ENCODE assay signal across 7 cellular contexts in genomic region chr16:67667434-67667816, GRCh38. TPM values are rescaled to one million over a fixed set of nuclear protein-coding genes. Genes with fewer than 3 reads are reported as not detected.
A peak's percentile ranks its signal among the peaks of the same experiment; 100 is the strongest.
DNase-seq lines count a peak whose midpoint lies in the region; ATAC-seq, FAIRE-seq and TF ChIP-seq lines count a peak whose summit lies in the region.

No MANE protein-coding gene starts in this region.

- H3K9me3 Mint-ChIP-seq in activated CD8-positive, alpha-beta T cell treated with anti-CD3 and anti-CD28 coated beads for 36 hours: no peaks in the 10 kb centered on the region
- no peaks in the 10 kb centered on the region for H3K9me3 Mint-ChIP-seq in stimulated activated naive B cell treated with anti-CD40 and anti-IgM and Interleukin-4, amounts not matched to agents 10 μg/mL and 1 μg/mL and 100 μg/mL, for 72 hours

- no peak overlapping the region for H3K27ac ChIP-seq in iPS-18a (ENCODE audit: low read length)

- no peaks in the 10 kb centered on the region for H3K9me3 ChIP-seq in iPS-18a (ENCODE audit: control insufficient read depth, low read depth, low read length)

- H3K36me3 ChIP-seq in H7 (replicated peaks; ENCODE audit: control insufficient read depth, insufficient read depth, low read length) (no peaks in the 10 kb centered on the region), iPS-18a (ENCODE audit: control insufficient read depth, low read depth, low read length) (no peaks in the 10 kb centered on the region)

- DNase-seq in H7 (peak; percentile 72), left lobe of liver (ENCODE audit: low spot score) (no peak), GM12892 (ENCODE audit: insufficient read length) (no peak), LoVo (ENCODE audit: low spot score) (no peak)
- DNase-seq in activated CD8-positive, alpha-beta T cell treated with anti-CD3 and anti-CD28 coated beads for 36 hours: no peak
- no peak for DNase-seq in stimulated activated naive B cell treated with anti-CD40 and anti-IgM and Interleukin-4, amounts not matched to agents 10 μg/mL and 1 μg/mL and 100 μg/mL, for 72 hours

- ATAC-seq in activated CD8-positive, alpha-beta T cell treated with anti-CD3 and anti-CD28 coated beads for 36 hours: no peak
- ATAC-seq in stimulated activated naive B cell treated with anti-CD40 and anti-IgM and Interleukin-4, amounts not matched to agents 10 μg/mL and 1 μg/mL and 100 μg/mL, for 72 hours (replicated peaks): no peak
- ATAC-seq in left lobe of liver: no peak

- no peaks in the 10 kb centered on the region for H3K27me3 Mint-ChIP-seq in activated CD8-positive, alpha-beta T cell treated with anti-CD3 and anti-CD28 coated beads for 36 hours
- H3K27me3 Mint-ChIP-seq in stimulated activated naive B cell treated with anti-CD40 and anti-IgM and Interleukin-4, amounts not matched to agents 10 μg/mL and 1 μg/mL and 100 μg/mL, for 72 hours: no peaks in the 10 kb centered on the region

- peak overlapping the region; percentile 80 for H3K4me3 Mint-ChIP-seq in activated CD8-positive, alpha-beta T cell treated with anti-CD3 and anti-CD28 coated beads for 36 hours
- H3K4me3 Mint-ChIP-seq in stimulated activated naive B cell treated with anti-CD40 and anti-IgM and Interleukin-4, amounts not matched to agents 10 μg/mL and 1 μg/mL and 100 μg/mL, for 72 hours: peak overlapping the region; percentile 97 to 100

- TF ChIP-seq POLR2A in GM12892 (IDR thresholded peaks at IDR 0.05; ENCODE audit: low read depth, low read length): no peak

- peak overlapping the region; percentile 73 for H3K27ac Mint-ChIP-seq in activated CD8-positive, alpha-beta T cell treated with anti-CD3 and anti-CD28 coated beads for 36 hours
- H3K27ac Mint-ChIP-seq in stimulated activated naive B cell treated with anti-CD40 and anti-IgM and Interleukin-4, amounts not matched to agents 10 μg/mL and 1 μg/mL and 100 μg/mL, for 72 hours: peak overlapping the region; percentile 97

- intact Hi-C loops in activated CD8-positive, alpha-beta T cell treated with anti-CD3 and anti-CD28 coated beads for 36 hours (cut with micrococcal nuclease): loop anchor here (10.0 kb wide), 1 partner anchor 267 kb away; the partner anchor contains the start of genes CTRL and PSMB10

- peaks cover 3% of the 10 kb centered on the region for H3K36me3 Mint-ChIP-seq in activated CD8-positive, alpha-beta T cell treated with anti-CD3 and anti-CD28 coated beads for 36 hours (ENCODE audit: low read depth)
- peaks cover 7 to 14% of the 10 kb centered on the region in 2 donors for H3K36me3 Mint-ChIP-seq in stimulated activated naive B cell treated with anti-CD40 and anti-IgM and Interleukin-4, amounts not matched to agents 10 μg/mL and 1 μg/mL and 100 μg/mL, for 72 hours

- H3K4me3 ChIP-seq in H7 (ENCODE audit: insufficient read depth, low read depth, low read length) (peak overlapping the region; percentile 60), iPS-18a (ENCODE audit: low read length) (peak overlapping the region; percentile 64)

- peaks cover 9% of the 10 kb centered on the region for H3K4me1 ChIP-seq in iPS-18a (ENCODE audit: control insufficient read depth, low read depth, low read length)

- CTCF ChIA-PET in activated CD8-positive, alpha-beta T cell treated with anti-CD3 and anti-CD28 coated beads for 36 hours (lab: Charles Lee): interaction anchor here (0.6 to 14.7 kb wide), 26 partner anchors 8 to 273 kb away, joined by 3 to 154 read pairs (median 4); partner anchors contain the start of genes ATP6V0D1, CARMIL2, CTCF and GFOD2

- no peak overlapping the region for H3K9ac ChIP-seq in iPS-18a (ENCODE audit: low read length)

- POLR2A ChIA-PET in activated CD8-positive, alpha-beta T cell treated with anti-CD3 and anti-CD28 coated beads for 36 hours (lab: Charles Lee): interaction anchor here (0.9 to 3.4 kb wide), 7 partner anchors 13 to 185 kb away, joined by 3 to 14 read pairs (median 4); partner anchors contain the start of genes CARMIL2 and CTCF

- FAIRE-seq in GM12892 (lab: Jason Lieb, UNC): no peak

- H3K4me1 Mint-ChIP-seq in activated CD8-positive, alpha-beta T cell treated with anti-CD3 and anti-CD28 coated beads for 36 hours (ENCODE audit: low read depth): peaks cover 11% of the 10 kb centered on the region
- H3K4me1 Mint-ChIP-seq in stimulated activated naive B cell treated with anti-CD40 and anti-IgM and Interleukin-4, amounts not matched to agents 10 μg/mL and 1 μg/mL and 100 μg/mL, for 72 hours: peaks cover 38 to 50% of the 10 kb centered on the region in 2 donors

- H3K27me3 ChIP-seq in H7 (ENCODE audit: control insufficient read depth, insufficient read depth, low read length): peaks cover 12% of the 10 kb centered on the region; the same call in 1 of the 2 replicates
- peaks cover 5% of the 10 kb centered on the region for H3K27me3 ChIP-seq in iPS-18a (ENCODE audit: control insufficient read depth, insufficient read depth, low read length)

- TF ChIP-seq CTCF in activated CD8-positive, alpha-beta T cell treated with anti-CD3 and anti-CD28 coated beads for 36 hours (IDR thresholded peaks at IDR 0.05): no peak

RNA-seq across cellular contexts. Expression of gene C16orf86, which starts 0.8 kb away (rescaled TPM):
- total RNA-seq in H7 (2014; rRNA removed; shearing (Covaris generic)): 8.5 and 9.0 TPM in 2 replicates
- total RNA-seq in activated CD8-positive, alpha-beta T cell treated with anti-CD3 and anti-CD28 coated beads for 36 hours: 1 to 10 TPM; 2.8 to 4.7 TPM
- total RNA-seq in left lobe of liver: 5.5 TPM
- polyA plus RNA-seq in GM12892 (2012; ENCODE audit: missing spikeins): 2.1 TPM

RNA-seq across cellular contexts. Expression of gene ENKD1, which starts 0.9 kb away (rescaled TPM):
- total RNA-seq in H7 (2014; rRNA removed; shearing (Covaris generic)): 7.0 and 12.3 TPM in 2 replicates
- total RNA-seq in activated CD8-positive, alpha-beta T cell treated with anti-CD3 and anti-CD28 coated beads for 36 hours: 1 to 10 TPM; 8.4 to 8.9 TPM
- 10.6 TPM for total RNA-seq in left lobe of liver
- 7.7 TPM for polyA plus RNA-seq in GM12892 (2012; ENCODE audit: missing spikeins)

RNA-seq across cellular contexts. Expression of gene PARD6A, which starts 6.7 kb away (rescaled TPM):
- 5.5 and 6.8 TPM in 2 replicates for total RNA-seq in H7 (2014; rRNA removed; shearing (Covaris generic))
- total RNA-seq in activated CD8-positive, alpha-beta T cell treated with anti-CD3 and anti-CD28 coated beads for 36 hours: 1 to 10 TPM; 6.3 to 7.2 TPM
- 3.4 TPM for total RNA-seq in left lobe of liver
- 4.0 TPM for polyA plus RNA-seq in GM12892 (2012; ENCODE audit: missing spikeins)

RNA-seq across cellular contexts. Expression of gene ACD, which starts 7.4 kb away (rescaled TPM):
- total RNA-seq in H7 (2014; rRNA removed; shearing (Covaris generic)): 44.9 and 52.2 TPM in 2 replicates
- total RNA-seq in activated CD8-positive, alpha-beta T cell treated with anti-CD3 and anti-CD28 coated beads for 36 hours: 10 to 100 TPM; 50.8 to 53.7 TPM
- total RNA-seq in left lobe of liver: 5.0 TPM
- 20.4 TPM for polyA plus RNA-seq in GM12892 (2012; ENCODE audit: missing spikeins)

RNA-seq across cellular contexts. Expression of gene CARMIL2, which starts 22.5 kb away (rescaled TPM):
- 3.6 and 6.4 TPM in 2 replicates for total RNA-seq in H7 (2014; rRNA removed; shearing (Covaris generic))
- 100 to 1,000 TPM; 151 to 155 TPM for total RNA-seq in activated CD8-positive, alpha-beta T cell treated with anti-CD3 and anti-CD28 coated beads for 36 hours
- total RNA-seq in left lobe of liver: 1.1 TPM
- polyA plus RNA-seq in GM12892 (2012; ENCODE audit: missing spikeins): 27.5 TPM
